In the genomic region with DNA sequence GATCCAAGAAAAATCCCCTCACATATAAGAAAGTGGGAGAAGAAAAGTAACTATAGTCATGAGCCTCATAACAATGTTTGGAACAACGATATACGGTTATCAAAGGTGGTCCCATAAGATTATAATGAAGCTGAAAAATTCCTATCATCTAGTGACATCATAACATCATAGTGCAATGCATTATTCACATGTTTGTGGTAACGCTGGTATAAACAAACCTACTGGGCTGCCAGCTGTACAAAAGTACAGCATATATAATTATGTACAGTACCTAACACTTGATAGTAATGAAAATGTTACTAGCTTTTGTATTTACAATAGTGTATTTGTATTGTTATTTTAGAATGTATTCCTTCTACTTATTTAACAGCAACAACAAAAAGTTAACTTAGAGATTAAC, we compare ENCODE assay signal across 29 cellular contexts.
DNase-seq lines count a peak whose midpoint lies in the region; ATAC-seq and TF ChIP-seq lines count a peak whose summit lies in the region.
"Had no signal": no experiment of that assay in that cellular context is flagged by ENCODE, and none has a peak within 500 bp of the region (broad histone marks: within the 10 kb centered on the region; RNA-seq: fewer than 3 reads in every experiment).

No MANE protein-coding gene starts in this region.

- no peaks in the 10 kb centered on the region for H3K4me1 ChIP-seq in GM23248 (ENCODE audit: insufficient read depth)
- H3K4me1 ChIP-seq: BLaER1, SJCRH30 had no signal

- peaks cover 0 to 2% of the 10 kb centered on the region in 2 donors for H3K9me3 Mint-ChIP-seq in activated T-cell treated with anti-CD3 and anti-CD28 coated beads, Interleukin-2, amount 50 U/mL, for 72 hours
- H3K9me3 Mint-ChIP-seq: H9, HFFc6 had no signal

- TF ChIP-seq CTCF in SU-DHL-6 (IDR thresholded peaks at IDR 0.05; ENCODE audit: insufficient read depth, low read length, poor library complexity, severe bottlenecking) (no peak), astrocyte of the spinal cord (IDR thresholded peaks at IDR 0.05; ENCODE audit: low read depth, low read length) (no peak), fibroblast of villous mesenchyme (IDR thresholded peaks at IDR 0.05; ENCODE audit: insufficient read depth, low read depth, low read length) (no peak)

- H2AFZ ChIP-seq in SU-DHL-6 (ENCODE audit: low read depth, low read length, severe bottlenecking): no peak overlapping the region
- H2AFZ ChIP-seq in GM23248: no peak overlapping the region
- H2AFZ ChIP-seq: GM23338, PC-9 had no signal

- H3K9ac ChIP-seq in SU-DHL-6 (ENCODE audit: low read length): no peak overlapping the region
- H3K9ac ChIP-seq in GM23248: no peak overlapping the region
- H3K9ac ChIP-seq: BLaER1 had no signal

- H3K4me2 ChIP-seq in SU-DHL-6 (ENCODE audit: low read depth, low read length, poor library complexity, severe bottlenecking) (no peak overlapping the region), GM23248 (ENCODE audit: unreplicated experiment) (no peak overlapping the region)
- H3K4me2 ChIP-seq: BLaER1, GM23338, PC-9 had no signal

- H3K27me3 Mint-ChIP-seq in activated T-cell treated with anti-CD3 and anti-CD28 coated beads, Interleukin-2, amount 50 U/mL, for 72 hours (ENCODE audit: low read depth): no peaks in the 10 kb centered on the region
- H3K27me3 Mint-ChIP-seq: CD4-positive, CD25-positive, alpha-beta regulatory T cell had no signal

- H4K20me1 ChIP-seq in SU-DHL-6 (ENCODE audit: low read depth, low read length): 0 out of 2 replicates have a peak, but pooled peaks cover 5% of the 10 kb centered on the region
- H4K20me1 ChIP-seq in GM23248 (ENCODE audit: insufficient read depth): no peaks in the 10 kb centered on the region
- H4K20me1 ChIP-seq: BLaER1 had no signal

- WGBS in GM23248 (ENCODE audit: low coverage in 1 of 2, low lambda C conversion rate in 2 of 2, missing lambda C conversion rate in 2 of 2), 2 experiments: 96 to 100% methylated on average over 3 of the region's 3 CpGs

- H3K9me3 ChIP-seq in SU-DHL-6 (ENCODE audit: insufficient read depth, low read length) (no peaks in the 10 kb centered on the region), GM23248 (ENCODE audit: low read depth) (no peaks in the 10 kb centered on the region)
- H3K9me3 ChIP-seq: BLaER1, SJCRH30 had no signal

- peaks cover 18% of the 10 kb centered on the region for H3K4me1 Mint-ChIP-seq in activated T-cell treated with anti-CD3 and anti-CD28 coated beads, Interleukin-2, amount 50 U/mL, for 72 hours (ENCODE audit: low read depth)

- peaks cover 1% of the 10 kb centered on the region in 2 donors for H3K36me3 Mint-ChIP-seq in activated T-cell treated with anti-CD3 and anti-CD28 coated beads, Interleukin-2, amount 50 U/mL, for 72 hours (ENCODE audit: insufficient read depth in 2 of 2)

- H3K27me3 ChIP-seq in SU-DHL-6 (ENCODE audit: low read length) (no peaks in the 10 kb centered on the region), GM23248 (replicated peaks; ENCODE audit: insufficient read depth) (no peaks in the 10 kb centered on the region)
- H3K27me3 ChIP-seq: BLaER1, SJCRH30 had no signal

- no peaks in the 10 kb centered on the region for H3K9me2 ChIP-seq in SU-DHL-6 (replicated peaks; ENCODE audit: insufficient read depth, low read length)
- no peaks in the 10 kb centered on the region for H3K9me2 ChIP-seq in GM23248 (ENCODE audit: insufficient read depth)

- H3K27ac Mint-ChIP-seq in activated T-cell treated with anti-CD3 and anti-CD28 coated beads, Interleukin-2, amount 50 U/mL, for 72 hours: no peak overlapping the region
- H3K27ac Mint-ChIP-seq: CD4-positive, CD25-positive, alpha-beta regulatory T cell; GM23338; H9; HFFc6 had no signal

- H3K4me3 ChIP-seq in SU-DHL-6 (ENCODE audit: insufficient read depth, low read length, poor library complexity, severe bottlenecking): no peak overlapping the region
- H3K4me3 ChIP-seq in astrocyte of the spinal cord (ENCODE audit: low read depth, low read length): no peak overlapping the region
- H3K4me3 ChIP-seq in fibroblast of villous mesenchyme (ENCODE audit: low read depth, low read length): no peak overlapping the region
- no peak overlapping the region for H3K4me3 ChIP-seq in GM23248
- H3K4me3 ChIP-seq: BLaER1, GM23338, K562, PC-9, SJCRH30 had no signal

- H3K79me2 ChIP-seq in SU-DHL-6 (ENCODE audit: insufficient read depth, low read length): peaks cover 100% of the 10 kb centered on the region
- no peaks in the 10 kb centered on the region for H3K79me2 ChIP-seq in GM23248 (ENCODE audit: insufficient read depth)

- DNase-seq in EH (ENCODE audit: low read depth) (peak; percentile 25), astrocyte of the spinal cord (ENCODE audit: low read depth, low spot score) (peak; percentile 19), fibroblast of villous mesenchyme (ENCODE audit: low read depth) (peak; percentile 52), GM23248 (no peak), T-helper 1 cell (no peak)
- no peak for DNase-seq in activated T-cell treated with anti-CD3 and anti-CD28 coated beads, Interleukin-2, amount 50 U/mL, for 72 hours
- DNase-seq in NK-92 treated with Interleukin-12 subunit alpha and Interleukin-12 subunit beta, amount 100 ng/mL, for 24 hours (lab: John Stamatoyannopoulos, UW): no peak
- DNase-seq: 8988T; CD4-positive, CD25-positive, alpha-beta regulatory T cell; DMS153; DND-41; H9; HFFc6; MV-4-11; NCI-H1105; NCI-H146; NCI-H1930; NCI-H2107; NCI-H446 treated with DMSO at 0.1 percent for 48 hours; NCI-H526; NCI-H82; PC-9; SJCRH30 had no signal

- H3F3A ChIP-seq in SU-DHL-6 (ENCODE audit: insufficient read depth) (peaks cover 36% of the 10 kb centered on the region), GM23248 (ENCODE audit: insufficient read depth) (no peaks in the 10 kb centered on the region)

- H3K36me3 ChIP-seq in SU-DHL-6 (ENCODE audit: low read length) (peaks cover 34% of the 10 kb centered on the region), GM23248 (ENCODE audit: low read depth) (no peaks in the 10 kb centered on the region)
- H3K36me3 ChIP-seq: BLaER1 had no signal

- ATAC-seq in activated T-cell treated with anti-CD3 and anti-CD28 coated beads, Interleukin-2, amount 50 U/mL, for 72 hours (replicated peaks in 1 of 2): no peak
- ATAC-seq: GM23338, HepG2, K562, Right ventricle myocardium inferior had no signal

- in situ Hi-C loops in astrocyte of the spinal cord (cut with HindIII; ENCODE audit: low sequenced_read_pairs) (no loop called here), GM23248 (cut with MboI) (no loop called here)

- no peak overlapping the region for H3K4me3 Mint-ChIP-seq in activated T-cell treated with anti-CD3 and anti-CD28 coated beads, Interleukin-2, amount 50 U/mL, for 72 hours
- H3K4me3 Mint-ChIP-seq: CD4-positive, CD25-positive, alpha-beta regulatory T cell; GM23338; H9; HFFc6 had no signal

- H3K27ac ChIP-seq in SU-DHL-6 (ENCODE audit: low read depth, low read length): peak overlapping the region; percentile 22; the same call in 1 of the 2 replicates
- H3K27ac ChIP-seq in GM23248: no peak overlapping the region
- H3K27ac ChIP-seq: BLaER1, PC-9, SJCRH30 had no signal

Comparison
In these comparisons a context has a peak if more than half of its experiments do, and no peak if none do; other contexts are left out.
1. DNase-seq: peak in EH (single experiment), astrocyte of the spinal cord (single experiment) and fibroblast of villous mesenchyme (single experiment); none in activated T-cell treated with anti-CD3 and anti-CD28 coated beads, Interleukin-2, amount 50 U/mL, for 72 hours (0 of 2), GM23248 (single experiment), NK-92 treated with Interleukin-12 subunit alpha and Interleukin-12 subunit beta, amount 100 ng/mL, for 24 hours (single experiment) and T-helper 1 cell (0 of 5).